30 cellular contexts compared by ENCODE assay signal in the genomic region with DNA sequence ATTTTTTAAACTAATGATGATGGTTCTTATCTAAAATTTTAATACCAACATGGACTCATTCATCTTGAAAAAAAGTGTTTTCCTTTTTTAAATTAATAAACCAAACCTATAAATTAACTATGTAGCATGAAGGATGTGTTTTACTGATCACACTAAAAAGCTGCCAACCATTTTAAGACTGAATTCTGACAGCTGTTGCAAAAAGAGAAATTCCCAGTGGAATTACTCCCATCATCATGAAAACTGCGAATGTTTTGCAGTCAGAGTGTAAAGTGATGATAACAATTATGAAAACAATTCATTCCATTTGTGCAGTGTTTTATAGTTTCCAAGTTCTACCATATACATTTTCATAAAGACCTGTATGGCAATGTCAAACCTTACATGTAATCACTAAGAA.
"Had no signal": no experiment of that assay in that cellular context is flagged by ENCODE, and none has a peak within 500 bp of the region (broad histone marks: within the 10 kb centered on the region; RNA-seq: fewer than 3 reads in every experiment).

No MANE protein-coding gene starts in this region.

- ATAC-seq: effector memory CD8-positive, alpha-beta T cell; esophagus mucosa; gastrocnemius medialis; heart left ventricle; left cardiac atrium; left lung; naive thymus-derived CD8-positive, alpha-beta T cell; psoas muscle; right cardiac atrium; stimulated activated naive CD8-positive, alpha-beta T cell treated with anti-CD3 and anti-CD28 coated beads, Interleukin-15, amount 100 ng/mL, for 72 hours; upper lobe of right lung had no signal

- H3K4me2 ChIP-seq: hepatocyte had no signal

- H3K4me1 ChIP-seq: gastrocnemius medialis, left lung, psoas muscle, suprapubic skin, transverse colon, upper lobe of right lung, uterus had no signal

- H2AFZ ChIP-seq: hepatocyte had no signal

- H3K27ac ChIP-seq: epithelial cell of prostate, gastrocnemius medialis, heart left ventricle, hepatocyte, left lung, ovary, psoas muscle, suprapubic skin, transverse colon, upper lobe of right lung, uterus had no signal

- H3K36me3 ChIP-seq: gastrocnemius medialis, heart left ventricle, left lung, ovary, suprapubic skin, transverse colon, upper lobe of right lung, uterus had no signal

- H3K4me3 ChIP-seq: gastrocnemius medialis, heart left ventricle, hepatocyte, left lung, ovary, psoas muscle, suprapubic skin, transverse colon, upper lobe of right lung, uterus had no signal

- H3K79me2 ChIP-seq: hepatocyte had no signal

- H3K9me3 ChIP-seq: gastrocnemius medialis, ovary, psoas muscle, suprapubic skin, transverse colon, upper lobe of right lung, uterus had no signal

- H3K27me3 ChIP-seq: gastrocnemius medialis, heart left ventricle, hepatocyte, left lung, ovary, suprapubic skin, transverse colon, upper lobe of right lung, uterus had no signal

- DNase-seq: cortex of kidney; effector memory CD8-positive, alpha-beta T cell; foreskin fibroblast; gastrocnemius medialis; heart left ventricle; left cardiac atrium; left lung; mesendoderm; midbrain; naive thymus-derived CD8-positive, alpha-beta T cell; nephron progenitor cell; occipital lobe; ovary; posterior cingulate gyrus; psoas muscle; right cardiac atrium; small intestine; stimulated activated CD4-positive, alpha-beta T cell treated with anti-CD3 and anti-CD28 coated beads, Interleukin-12 subunit alpha, Interleukin-12 subunit beta, amount 100 ng/mL, for 4 hours; stimulated activated CD4-positive, alpha-beta T cell treated with anti-CD3 and anti-CD28 coated beads, Interleukin-1b, Interleukin-23, amount 100 ng/mL, for 48 hours; stimulated activated CD4-positive, alpha-beta T cell treated with anti-CD3 and anti-CD28 coated beads, Interleukin-4, amount 100 ng/mL, for 1 hour; stimulated activated CD8-positive, alpha-beta memory T cell treated with anti-CD3 and anti-CD28 coated beads, Interleukin-4, amount 100 ng/mL, for 48 hours; stimulated activated naive CD4-positive, alpha-beta T cell; stimulated activated naive CD8-positive, alpha-beta T cell treated with anti-CD3 and anti-CD28 coated beads, Interleukin-15, amount 100 ng/mL, for 72 hours; transverse colon; upper lobe of right lung; uterus had no signal
